ENCODE assay signal across 18 cellular contexts in genomic region chr2:217413193-217413592, GRCh38.
DNase-seq lines count a peak whose midpoint lies in the region; ATAC-seq, FAIRE-seq and TF ChIP-seq lines count a peak whose summit lies in the region.
"Had no signal": no experiment of that assay in that cellular context is flagged by ENCODE, and none has a peak within 500 bp of the region (broad histone marks: within the 10 kb centered on the region; RNA-seq: fewer than 3 reads in every experiment).

No MANE protein-coding gene starts in this region.

- intact Hi-C loops in esophagus squamous epithelium (cut with DNase I), result no loop called here

- H3K9me3 ChIP-seq in esophagus squamous epithelium (no peaks in the 10 kb centered on the region), mucosa of rectum (ENCODE audit: control insufficient read depth in 2 of 2, low read length in 2 of 2) (no peaks in the 10 kb centered on the region), suprapubic skin (no peaks in the 10 kb centered on the region)
- H3K9me3 ChIP-seq: BLaER1 had no signal

- H3K27ac ChIP-seq in esophagus squamous epithelium (peak overlapping the region; percentile 45 to 87 (median 84)), mucosa of rectum (ENCODE audit: low read depth in 2 of 2, low read length in 2 of 2) (peak overlapping the region; percentile 17 to 44), suprapubic skin (peak overlapping the region; percentile 84)
- H3K27ac ChIP-seq: BLaER1 had no signal

- WGBS in esophagus squamous epithelium, 2 donors, result 56 to 66% methylated on average over 5 of the region's 5 CpGs
- 56% methylated on average over 5 of the region's 5 CpGs for WGBS in suprapubic skin

- no peak overlapping the region for H3K9ac ChIP-seq in mucosa of rectum (ENCODE audit: low read depth in 1 of 2, low read length in 2 of 2)
- H3K9ac ChIP-seq: BLaER1 had no signal

- ATAC-seq in HG03432 (IDR thresholded peaks at IDR 0.05; ENCODE audit: unreplicated experiment), result no peak
- ATAC-seq: activated CD4-positive, alpha-beta T cell treated with anti-CD3 and anti-CD28 coated beads for 36 hours; activated T-cell treated with anti-CD3 and anti-CD28 coated beads, Interleukin-2, amount 50 U/mL, for 4 hours; PC-3; T-helper 17 cell had no signal

- no peak for TF ChIP-seq EP300 in suprapubic skin (IDR thresholded peaks at IDR 0.05)

- FAIRE-seq in GM12891 (lab: Jason Lieb, UNC), result peak; percentile 48
- FAIRE-seq: GM12892 had no signal

- TF ChIP-seq CTCF in esophagus squamous epithelium (IDR thresholded peaks at IDR 0.05), result no peak
- TF ChIP-seq CTCF in suprapubic skin (IDR thresholded peaks at IDR 0.05), result no peak

- TF ChIP-seq POLR2A in GM12891 (IDR thresholded peaks at IDR 0.05; ENCODE audit: low read depth, low read length), result no peak
- TF ChIP-seq POLR2A in esophagus squamous epithelium (IDR thresholded peaks at IDR 0.05), result no peak
- no peak for TF ChIP-seq POLR2A in suprapubic skin (IDR thresholded peaks at IDR 0.05)

- DNase-seq in GM12891 (ENCODE audit: insufficient read length, low spot score) (no peak), esophagus squamous epithelium (lab: John Stamatoyannopoulos, UW) (no peak), suprapubic skin (ENCODE audit: low spot score in 2 of 2) (no peak), HT-29 (ENCODE audit: low spot score) (no peak), pons (ENCODE audit: low spot score) (no peak), NCI-H774 (lab: John Stamatoyannopoulos, UW) (no peak)
- DNase-seq: activated CD4-positive, alpha-beta T cell treated with anti-CD3 and anti-CD28 coated beads for 36 hours; activated T-cell treated with anti-CD3 and anti-CD28 coated beads, Interleukin-2, amount 50 U/mL, for 4 hours; amygdala; DND-41; NCI-H1105 treated with DMSO at 0.1 percent for 48 hours; PC-3; stimulated activated CD8-positive, alpha-beta memory T cell treated with anti-CD3 and anti-CD28 coated beads, Interleukin-4, amount 100 ng/mL, for 48 hours; T-helper 17 cell had no signal

- H3K4me3 ChIP-seq in esophagus squamous epithelium, result no peak overlapping the region
- H3K4me3 ChIP-seq in mucosa of rectum (ENCODE audit: low read length in 2 of 2), result no peak overlapping the region
- H3K4me3 ChIP-seq in suprapubic skin, result no peak overlapping the region
- H3K4me3 ChIP-seq: BLaER1 had no signal

- H3K36me3 ChIP-seq in esophagus squamous epithelium (no peaks in the 10 kb centered on the region), mucosa of rectum (ENCODE audit: control insufficient read depth in 2 of 2, insufficient read depth in 2 of 2, low read length in 2 of 2) (no peaks in the 10 kb centered on the region), suprapubic skin (no peaks in the 10 kb centered on the region)
- H3K36me3 ChIP-seq: BLaER1 had no signal

- peaks cover 0 to 21% (median 0%) of the 10 kb centered on the region in 3 donors for H3K4me1 ChIP-seq in esophagus squamous epithelium
- H3K4me1 ChIP-seq in mucosa of rectum (ENCODE audit: control insufficient read depth in 2 of 2, insufficient read depth in 2 of 2, low read length in 2 of 2), result peaks cover 0 to 2% of the 10 kb centered on the region in 2 donors
- peaks cover 26% of the 10 kb centered on the region for H3K4me1 ChIP-seq in suprapubic skin

- no peaks in the 10 kb centered on the region for H3K27me3 ChIP-seq in esophagus squamous epithelium
- H3K27me3 ChIP-seq in mucosa of rectum (ENCODE audit: control insufficient read depth in 2 of 2, insufficient read depth in 2 of 2, low read length in 2 of 2), result no peaks in the 10 kb centered on the region
- H3K27me3 ChIP-seq in suprapubic skin, result no peaks in the 10 kb centered on the region
- H3K27me3 ChIP-seq: BLaER1 had no signal

TF ChIP-seq in GM12891, 5 proteins besides CTCF, POLR2A, EP300 and RAD21:
- no peak for TF ChIP-seq POU2F2 (IDR thresholded peaks at IDR 0.05; ENCODE audit: low read depth, low read length)
- TF ChIP-seq SPI1 (IDR thresholded peaks at IDR 0.05; ENCODE audit: low read depth, low read length), result no peak
- TF ChIP-seq POLR2AphosphoS5 (IDR thresholded peaks at IDR 0.05; ENCODE audit: low read depth, low read length), result no peak
- TF ChIP-seq PAX5 (IDR thresholded peaks at IDR 0.05; ENCODE audit: insufficient read depth, low read length, severe bottlenecking), result no peak
- no peak for TF ChIP-seq TAF1 (IDR thresholded peaks at IDR 0.05; ENCODE audit: low read depth, low read length)

Comparison
In these comparisons a context has a peak if more than half of its experiments do, and no peak if none do; other contexts are left out.
1. H3K27ac ChIP-seq: peak in every context shown above with its lines; median percentile 84 in esophagus squamous epithelium; 84 in suprapubic skin; 30 in mucosa of rectum.